In the genomic region with DNA sequence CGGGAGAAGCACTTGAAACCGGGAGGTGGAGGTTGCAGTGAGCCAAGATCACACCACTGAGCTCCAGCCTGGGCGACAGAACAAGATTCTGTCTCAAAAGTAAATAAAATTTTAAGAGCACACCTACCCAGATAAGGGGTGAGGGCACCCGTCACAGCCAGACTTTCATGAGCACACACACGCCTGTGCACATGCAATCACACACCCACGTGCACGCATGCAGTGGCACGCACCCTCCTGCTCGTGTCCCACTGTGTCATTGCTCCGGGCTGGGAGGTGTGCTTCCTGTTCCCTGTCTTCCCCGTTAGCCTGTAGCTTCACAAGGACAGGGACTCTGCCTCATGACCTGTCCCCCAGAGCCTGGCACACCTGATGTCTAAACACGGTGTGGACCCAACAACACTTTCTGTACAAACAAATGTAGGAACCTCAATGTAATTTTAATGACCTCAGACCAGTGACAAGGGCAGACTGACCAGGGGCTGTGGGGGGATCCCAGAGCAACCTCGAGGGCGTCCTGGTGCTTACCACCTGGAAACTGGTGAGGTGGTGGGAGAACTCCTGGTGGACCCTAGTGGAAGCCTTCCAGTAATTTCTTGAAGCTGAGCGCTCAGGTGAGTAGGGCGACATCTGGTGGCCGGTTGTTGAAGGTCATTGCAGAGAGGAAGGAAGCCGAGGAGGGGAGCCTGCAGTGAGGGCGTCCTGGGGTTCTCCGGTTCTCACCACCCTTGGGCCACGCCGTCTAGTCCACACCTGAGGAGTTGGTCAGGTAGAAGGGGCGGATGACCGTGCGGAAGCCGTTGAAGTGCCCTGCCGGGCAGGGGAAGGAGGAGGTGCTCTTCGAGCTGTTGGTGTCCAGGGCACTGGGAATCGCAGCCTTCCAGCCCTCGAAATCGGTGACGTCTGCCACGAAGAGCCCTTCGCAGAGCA, we compare ENCODE assay signal across 1 cellular context.
A peak's percentile ranks its signal among the peaks of the same experiment; 100 is the strongest.
TF ChIP-seq lines count a peak whose summit lies in the region.

No MANE protein-coding gene starts in this region.

TF ChIP-seq in GM12878, 131 proteins besides CTCF, POLR2A, EP300 and RAD21:
- TF ChIP-seq HDGF (IDR thresholded peaks at IDR 0.05) (peak; percentile 35; the same call in 1 of the 2 replicates), YY1 (IDR thresholded peaks at IDR 0.05; ENCODE audit: low read depth, low read length) (0 out of 2 replicates have a peak, but pooled peaks have one; percentile 32), IKZF1 (conservative IDR thresholded peaks at IDR 0.05) (no peak), SMC3 (IDR thresholded peaks at IDR 0.05; ENCODE audit: borderline replicate concordance, low read length) (peak; percentile 91), CREB1 (IDR thresholded peaks at IDR 0.05; ENCODE audit: low read depth) (no peak)
